Comparison of ENCODE assay signal across 1 cellular context in genomic region chr6:125174626-125175025, GRCh38.
A peak's percentile ranks its signal among the peaks of the same experiment; 100 is the strongest.
TF ChIP-seq lines count a peak whose summit lies in the region.

No MANE protein-coding gene starts in this region.

TF ChIP-seq in K562, 482 proteins besides CTCF, POLR2A, EP300 and RAD21 (continued from another document and continues in another):
- TF ChIP-seq THAP12 (CRISPR knock-in tag; IDR thresholded peaks at IDR 0.05), result no peak
- TF ChIP-seq PHB2 (IDR thresholded peaks at IDR 0.05; ENCODE audit: low read depth), result no peak
- TF ChIP-seq MXD1 (CRISPR knock-in tag; IDR thresholded peaks at IDR 0.05; ENCODE audit: borderline replicate concordance, poor library complexity, severe bottlenecking), result no peak
- no peak for TF ChIP-seq ZNF384 (IDR thresholded peaks at IDR 0.05; ENCODE audit: low read depth, low read length)
- TF ChIP-seq CCAR2 (IDR thresholded peaks at IDR 0.05; ENCODE audit: low read depth, low read length), result no peak
- TF ChIP-seq ZBTB40 (IDR thresholded peaks at IDR 0.05), result no peak
- no peak for TF ChIP-seq ZBTB40 (CRISPR knock-in tag; IDR thresholded peaks at IDR 0.05)
- TF ChIP-seq SAP30 (IDR thresholded peaks at IDR 0.05; ENCODE audit: borderline replicate concordance, insufficient read depth, low read depth, low read length, poor library complexity, severe bottlenecking), result no peak
- no peak for TF ChIP-seq CHAMP1 (IDR thresholded peaks at IDR 0.05)
- TF ChIP-seq HBP1 (CRISPR knock-in tag; IDR thresholded peaks at IDR 0.05), result no peak
- no peak for TF ChIP-seq ZNF511 (CRISPR knock-in tag; IDR thresholded peaks at IDR 0.05)
- TF ChIP-seq ZBTB26 (CRISPR knock-in tag; IDR thresholded peaks at IDR 0.05), result no peak
- no peak for TF ChIP-seq C11orf30 (IDR thresholded peaks at IDR 0.05; ENCODE audit: low read depth)
- TF ChIP-seq MEIS2 (IDR thresholded peaks at IDR 0.05; ENCODE audit: partially characterized antibody), result peak; percentile 62
- TF ChIP-seq ZNF785 (CRISPR knock-in tag; IDR thresholded peaks at IDR 0.05), result no peak
- TF ChIP-seq MYBL2 (IDR thresholded peaks at IDR 0.05; ENCODE audit: low read depth), result no peak
- no peak for TF ChIP-seq MYBL2 (CRISPR knock-in tag; IDR thresholded peaks at IDR 0.05; ENCODE audit: borderline replicate concordance)
- no peak for TF ChIP-seq CBFA2T2 (conservative IDR thresholded peaks at IDR 0.05)
- TF ChIP-seq NCOA4 (IDR thresholded peaks at IDR 0.05; ENCODE audit: partially characterized antibody), result no peak
- no peak for TF ChIP-seq PRPF4 (IDR thresholded peaks at IDR 0.05; ENCODE audit: insufficient read depth, low read depth, low read length, poor library complexity, severe bottlenecking)
- no peak for TF ChIP-seq PPARD (CRISPR knock-in tag; IDR thresholded peaks at IDR 0.05)
- no peak for TF ChIP-seq USF2 (CRISPR knock-in tag; IDR thresholded peaks at IDR 0.05)
- peak in 1 of 3 experiments; percentile 27 for TF ChIP-seq YY1 (IDR thresholded peaks at IDR 0.05; ENCODE audit: borderline replicate concordance in 1 of 3, control insufficient read depth in 1 of 3, extremely low read depth in 1 of 3, insufficient read depth in 3 of 3, insufficient read length in 1 of 3, insufficient replicate concordance in 2 of 3, low read depth in 1 of 3, low read length in 2 of 3)
- TF ChIP-seq RUNX1 (IDR thresholded peaks at IDR 0.05; ENCODE audit: low read depth), result no peak
- TF ChIP-seq ZFX (CRISPR knock-in tag; IDR thresholded peaks at IDR 0.05), result no peak
- peak; percentile 47 for TF ChIP-seq CBFA2T3 (IDR thresholded peaks at IDR 0.05)
- TF ChIP-seq KAT8 (IDR thresholded peaks at IDR 0.05; ENCODE audit: low read depth), result no peak
- TF ChIP-seq HNRNPH1 (optimal IDR thresholded peaks at IDR 0.05; ENCODE audit: low read depth, low read length), result no peak
- no peak for TF ChIP-seq TFE3 (CRISPR knock-in tag; IDR thresholded peaks at IDR 0.05)
- TF ChIP-seq HMG20A (CRISPR knock-in tag; conservative IDR thresholded peaks at IDR 0.05), result no peak
- TF ChIP-seq ZBTB7A (IDR thresholded peaks at IDR 0.05; ENCODE audit: borderline replicate concordance, control insufficient read depth, low read depth, low read length), result no peak
- TF ChIP-seq ZBTB49 (CRISPR knock-in tag; IDR thresholded peaks at IDR 0.05; ENCODE audit: borderline replicate concordance), result no peak
- no peak for TF ChIP-seq GATAD2B (IDR thresholded peaks at IDR 0.05; ENCODE audit: borderline replicate concordance)
- TF ChIP-seq SREBF2 (CRISPR knock-in tag; IDR thresholded peaks at IDR 0.05), result no peak
- no peak for TF ChIP-seq FOSL1 (tag; conservative IDR thresholded peaks at IDR 0.05)
